ENCODE assay signal across 9 cellular contexts in the genomic region with DNA sequence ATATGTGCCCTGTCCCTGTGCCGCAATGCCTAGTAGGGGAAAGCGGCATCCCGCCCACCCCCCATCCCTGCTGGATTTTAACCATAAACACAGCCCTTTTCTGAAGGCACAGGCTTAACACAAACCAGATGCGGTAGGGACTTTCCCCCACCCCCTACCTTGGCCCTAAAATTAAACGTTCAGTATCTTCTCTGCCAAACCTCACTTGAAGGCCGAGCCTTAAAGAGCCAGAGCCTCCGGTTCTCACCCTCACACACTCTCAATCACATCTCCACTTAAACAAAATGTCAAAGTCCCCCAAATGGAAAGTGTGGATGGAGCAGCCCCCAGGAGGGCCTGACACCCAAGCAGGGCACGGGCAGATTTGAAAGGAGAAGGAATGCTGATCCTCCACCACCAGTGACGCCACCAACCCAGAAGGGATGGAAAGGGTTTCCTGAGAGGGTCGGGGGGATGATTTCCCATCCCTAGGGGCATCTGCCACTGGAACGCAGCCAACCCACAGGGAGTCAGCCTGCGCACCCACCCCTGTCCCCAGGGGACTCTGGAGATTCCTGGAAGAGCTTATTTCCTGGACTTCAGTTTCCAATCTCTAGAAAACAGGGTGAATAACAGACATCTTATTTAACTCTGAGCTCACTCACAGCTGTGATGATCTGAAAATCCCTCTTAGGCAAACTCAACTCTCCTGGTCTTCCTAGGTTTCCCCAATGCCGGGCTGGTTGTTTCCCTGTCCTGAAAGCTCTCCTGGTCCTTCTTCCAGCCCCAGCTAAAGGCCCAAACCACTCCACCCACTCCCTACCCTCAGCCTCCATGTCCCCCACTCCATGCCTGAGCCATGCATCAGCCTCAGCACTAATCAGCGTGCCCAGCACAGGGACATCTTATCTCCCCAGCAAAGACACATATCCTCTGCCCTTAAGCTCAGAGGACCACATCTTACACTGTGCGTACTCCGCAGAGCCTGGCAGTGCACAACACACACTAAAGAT. TPM values are rescaled to one million over a fixed set of nuclear protein-coding genes. Genes with fewer than 3 reads are reported as not detected.
DNase-seq lines count a peak whose midpoint lies in the region; ATAC-seq, FAIRE-seq and TF ChIP-seq lines count a peak whose summit lies in the region.
"Had no signal": no experiment of that assay in that cellular context is flagged by ENCODE, and none has a peak within 500 bp of the region (broad histone marks: within the 10 kb centered on the region; RNA-seq: fewer than 3 reads in every experiment).

No MANE protein-coding gene starts in this region.

- H3K9me3 ChIP-seq in gastroesophageal sphincter (no peaks in the 10 kb centered on the region), skeletal muscle satellite cell (replicated peaks; ENCODE audit: low read length) (no peaks in the 10 kb centered on the region)

- peak overlapping the region; percentile 68 for H3K9ac ChIP-seq in skeletal muscle satellite cell (ENCODE audit: low read depth, low read length)

- no peak for TF ChIP-seq CTCF in WI38 (IDR thresholded peaks at IDR 0.05; ENCODE audit: low read depth, low read length)
- TF ChIP-seq CTCF in gastroesophageal sphincter (IDR thresholded peaks at IDR 0.05): no peak

- WGBS in gastroesophageal sphincter (ENCODE audit: low coverage in 1 of 2), 2 donors: 0 to 22% methylated on average over 3 to 8 of the region's 16 CpGs

- ATAC-seq in gastroesophageal sphincter: peak; percentile 36

- TF ChIP-seq POLR2A in gastroesophageal sphincter (IDR thresholded peaks at IDR 0.05): no peak

- DNase-seq in ELR (ENCODE audit: low read depth) (peak; percentile 66), glomerular visceral epithelial cell (ENCODE audit: extremely low spot score) (no peak), frontal cortex (ENCODE audit: low spot score in 2 of 2) (no peak), NCI-H526 (lab: John Stamatoyannopoulos, UW) (no peak), occipital lobe (lab: John Stamatoyannopoulos, UW) (no peak)
- DNase-seq: activated CD4-positive, CD25-positive, alpha-beta regulatory T cell treated with anti-CD3 and anti-CD28 coated beads, Interleukin-2, amount 50 U/mL, for 72 hours had no signal

- FAIRE-seq in frontal cortex (lab: Jason Lieb, UNC): no peak

- H3K27ac ChIP-seq in gastroesophageal sphincter: peak overlapping the region; percentile 90 to 99 (median 94)

- peaks cover 33 to 99% (median 81%) of the 10 kb centered on the region in 3 donors for H3K4me1 ChIP-seq in gastroesophageal sphincter
- peaks cover 93% of the 10 kb centered on the region for H3K4me1 ChIP-seq in skeletal muscle satellite cell (ENCODE audit: control insufficient read depth, insufficient read depth, low read length)

- H3K27me3 ChIP-seq in gastroesophageal sphincter: no peaks in the 10 kb centered on the region
- H3K27me3 ChIP-seq in skeletal muscle satellite cell (ENCODE audit: control insufficient read depth, insufficient read depth, low read length): no peaks in the 10 kb centered on the region

- H3K36me3 ChIP-seq in gastroesophageal sphincter (no peaks in the 10 kb centered on the region), skeletal muscle satellite cell (ENCODE audit: insufficient read depth, low read length) (peaks cover 20% of the 10 kb centered on the region)

- H3K4me2 ChIP-seq in skeletal muscle satellite cell (ENCODE audit: low read length): peak overlapping the region; percentile 74

- TF ChIP-seq EP300 in gastroesophageal sphincter (IDR thresholded peaks at IDR 0.05): no peak

- H3K4me3 ChIP-seq in WI38 (ENCODE audit: low read depth, low read length) (peak overlapping the region; percentile 31), gastroesophageal sphincter (peak overlapping the region; percentile 10 to 35), skeletal muscle satellite cell (ENCODE audit: low read length) (peak overlapping the region; percentile 44)

RNA-seq across cellular contexts. Expression of a gene that starts 26.3 kb away (rescaled TPM):
- total RNA-seq in gastroesophageal sphincter: 1,000 to 10,000 TPM in 2 of 4 donors, 100 to 1,000 TPM in 2; 776 to 1,910 (median 969) TPM
- 110 and 141 TPM in 2 replicates for total RNA-seq in skeletal muscle satellite cell (2012; rRNA removed)
- 15.1 TPM for total RNA-seq in frontal cortex
- total RNA-seq in occipital lobe: 12.2 TPM

Comparison
In these comparisons a context has a peak if more than half of its experiments do, and no peak if none do; other contexts are left out.
1. RNA of a gene that starts 26.3 kb away (total RNA-seq): 776 to 1,910 TPM in gastroesophageal sphincter; 15.1 TPM in frontal cortex (single experiment) and 12.2 TPM in occipital lobe (single experiment); every median in the first group is over 10 times any median in the second.
2. Peak in every context shown above with its lines, with median percentiles within 50 percentile points of each other: H3K4me3 ChIP-seq.